In the genomic region with DNA sequence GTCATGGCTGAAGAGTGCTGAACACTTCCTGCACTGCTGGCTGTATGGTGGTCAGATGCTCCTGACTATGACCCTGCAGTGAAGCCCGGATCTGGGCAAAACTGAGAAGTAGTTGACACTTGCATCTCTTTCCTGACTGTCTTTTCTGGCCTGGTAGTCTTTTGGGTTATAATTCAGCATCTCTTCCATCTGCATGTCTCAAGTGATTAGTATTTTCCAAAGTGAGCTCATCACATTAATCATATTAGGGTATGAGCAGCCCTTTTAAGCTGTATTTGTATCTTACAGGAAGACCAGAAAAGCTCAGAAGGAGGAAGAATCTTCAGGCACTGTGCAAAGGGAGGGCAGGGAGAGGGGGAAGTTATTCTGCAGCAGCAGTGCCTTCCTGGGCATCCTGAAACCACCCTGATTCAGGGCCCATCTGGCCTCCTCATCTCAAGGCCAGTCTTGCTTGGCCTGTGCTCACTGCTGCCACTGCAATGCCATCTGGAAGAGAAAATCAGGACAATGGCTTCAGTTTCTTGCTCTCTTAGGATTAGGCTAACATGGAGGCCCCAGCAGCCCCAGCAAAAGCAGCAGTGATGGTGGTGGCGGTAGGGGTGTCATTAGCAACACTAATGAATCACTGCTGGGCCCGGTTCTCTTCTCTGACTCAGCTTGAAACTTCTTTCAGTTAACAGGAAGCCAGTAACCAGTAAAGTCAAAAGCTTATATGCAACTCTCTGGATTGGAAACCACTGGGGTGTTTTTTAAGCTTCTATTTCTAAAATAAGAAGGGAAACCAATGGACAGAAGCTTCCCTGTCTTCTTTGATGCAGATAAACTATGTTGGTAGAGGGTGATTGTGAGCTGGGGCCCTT, we compare ENCODE assay signal across 8 cellular contexts.
A peak's percentile ranks its signal among the peaks of the same experiment; 100 is the strongest.
DNase-seq lines count a peak whose midpoint lies in the region; ATAC-seq, FAIRE-seq and TF ChIP-seq lines count a peak whose summit lies in the region.

No MANE protein-coding gene starts in this region.

- no peak for FAIRE-seq in astrocyte (lab: Jason Lieb, UNC)

- H3K9ac ChIP-seq in BLaER1 (peak overlapping the region; percentile 73), astrocyte (ENCODE audit: low read length) (peak overlapping the region; percentile 81)

- H3K4me1 Mint-ChIP-seq in astrocyte (ENCODE audit: low read depth, unreplicated experiment), result peaks cover 43% of the 10 kb centered on the region
- H3K4me1 Mint-ChIP-seq in immature natural killer cell, result peaks cover 22 to 28% of the 10 kb centered on the region in 2 donors

- ATAC-seq in GM19324 (IDR thresholded peaks at IDR 0.05; ENCODE audit: low FRiP score, unreplicated experiment) (peak; percentile 87), HG03432 (IDR thresholded peaks at IDR 0.05; ENCODE audit: unreplicated experiment) (peak; percentile 95)

- peak; percentile 87 for DNase-seq in SKM-1 treated with dmso at 0.1 percent for 144 hours (lab: John Stamatoyannopoulos, UW; ENCODE audit: unreplicated experiment)
- peak; percentile 90 for DNase-seq in astrocyte (ENCODE audit: low read depth)
- peak; percentile 38 to 59 (median 47) for DNase-seq in immature natural killer cell
- peak; percentile 75 to 76 for DNase-seq in stimulated activated CD4-positive, alpha-beta T cell treated with anti-CD3 and anti-CD28 coated beads, Interleukin-2, amount 100 ng/mL, for 24 hours
- no peak for DNase-seq in epidermal melanocyte (ENCODE audit: insufficient read length, low spot score)

- H3K4me3 ChIP-seq in BLaER1 (0 out of 2 replicates have a peak overlapping the region, but pooled peaks have one; percentile 15), astrocyte (ENCODE audit: insufficient read depth, low read depth, low read length) (peak overlapping the region; percentile 41)

- H3K4me1 ChIP-seq in BLaER1, result peaks cover 47% of the 10 kb centered on the region
- H3K4me1 ChIP-seq in astrocyte (ENCODE audit: insufficient read depth, low read length), result peaks cover 38% of the 10 kb centered on the region

- no peaks in the 10 kb centered on the region for H3K27me3 ChIP-seq in BLaER1
- no peaks in the 10 kb centered on the region for H3K27me3 ChIP-seq in astrocyte (ENCODE audit: insufficient read depth, low read length)

- H3K79me2 ChIP-seq in astrocyte (ENCODE audit: insufficient read depth, low read length), result no peaks in the 10 kb centered on the region

- H4K20me1 ChIP-seq in BLaER1, result no peaks in the 10 kb centered on the region
- no peaks in the 10 kb centered on the region for H4K20me1 ChIP-seq in astrocyte (ENCODE audit: insufficient read depth, low read length)

- peak overlapping the region; percentile 76 for H2AFZ ChIP-seq in astrocyte (ENCODE audit: low read depth, low read length)

- TF ChIP-seq CTCF in astrocyte (IDR thresholded peaks at IDR 0.05; ENCODE audit: insufficient read depth, low read depth, low read length), result no peak

- H3K9me3 Mint-ChIP-seq in astrocyte (ENCODE audit: unreplicated experiment) (peaks cover 5% of the 10 kb centered on the region), immature natural killer cell (peaks cover 0 to 2% (median under 1%) of the 10 kb centered on the region in 6 donors)

- H3K27me3 Mint-ChIP-seq in astrocyte (ENCODE audit: low read depth, unreplicated experiment), result peaks cover 2% of the 10 kb centered on the region
- H3K27me3 Mint-ChIP-seq in immature natural killer cell (ENCODE audit: low read depth in 3 of 3), result peaks cover 0 to 2% (median 0%) of the 10 kb centered on the region in 3 donors

- H3K27ac ChIP-seq in BLaER1 (peak overlapping the region; percentile 82), astrocyte (ENCODE audit: low read depth, low read length) (peak overlapping the region; percentile 96)

- H3K9me3 ChIP-seq in BLaER1 (peaks cover 11% of the 10 kb centered on the region), astrocyte (ENCODE audit: insufficient read depth, low read depth, low read length) (no peaks in the 10 kb centered on the region)

- peak overlapping the region; percentile 79 for H3K4me2 ChIP-seq in BLaER1
- peak overlapping the region; percentile 84 for H3K4me2 ChIP-seq in astrocyte (ENCODE audit: low read length)

- H3K36me3 Mint-ChIP-seq in astrocyte (ENCODE audit: low read depth, unreplicated experiment), result peaks cover 2% of the 10 kb centered on the region
- peaks cover 0 to 7% (median 0%) of the 10 kb centered on the region in 3 donors for H3K36me3 Mint-ChIP-seq in immature natural killer cell

- H3K27ac Mint-ChIP-seq in astrocyte (ENCODE audit: unreplicated experiment), result peak overlapping the region; percentile 100
- peak overlapping the region; percentile 46 to 91 (median 73) for H3K27ac Mint-ChIP-seq in immature natural killer cell

- no peaks in the 10 kb centered on the region for H3K36me3 ChIP-seq in BLaER1
- no peaks in the 10 kb centered on the region for H3K36me3 ChIP-seq in astrocyte (ENCODE audit: insufficient read depth, low read length)

- H3K4me3 Mint-ChIP-seq in astrocyte (ENCODE audit: unreplicated experiment) (peak overlapping the region; percentile 80), immature natural killer cell (peak overlapping the region in 3 of 5 donors; percentile 15 to 71 (median 52))
